13 cellular contexts compared by ENCODE assay signal in genomic region chr2:75003276-75003675, GRCh38. TPM values are rescaled to one million over a fixed set of nuclear protein-coding genes. Genes with fewer than 3 reads are reported as not detected.
A peak's percentile ranks its signal among the peaks of the same experiment; 100 is the strongest.
DNase-seq lines count a peak whose midpoint lies in the region; ATAC-seq and TF ChIP-seq lines count a peak whose summit lies in the region.
"Had no signal": no experiment of that assay in that cellular context is flagged by ENCODE, and none has a peak within 500 bp of the region (broad histone marks: within the 10 kb centered on the region; RNA-seq: fewer than 3 reads in every experiment).

No MANE protein-coding gene starts in this region.

- no peak overlapping the region for H3K9ac ChIP-seq in liver (ENCODE audit: low read depth in 1 of 2, low read length in 2 of 2)

- H3K27ac ChIP-seq in liver (ENCODE audit: low read depth in 1 of 2, low read length in 2 of 2) (no peak overlapping the region), right cardiac atrium (ENCODE audit: low read length) (no peak overlapping the region), WERI-Rb-1 (no peak overlapping the region)
- H3K27ac ChIP-seq: C4-2B had no signal

- no peak overlapping the region for H3K4me3 Mint-ChIP-seq in WTC11
- H3K4me3 Mint-ChIP-seq: CD4-positive, alpha-beta memory T cell; IgD-negative memory B cell had no signal

- H3K27ac Mint-ChIP-seq in WTC11: no peak overlapping the region
- H3K27ac Mint-ChIP-seq: CD4-positive, alpha-beta memory T cell; IgD-negative memory B cell had no signal

- H3K9me3 ChIP-seq in liver (ENCODE audit: control insufficient read depth in 4 of 4, low read length in 3 of 4) (peaks cover 0 to 4% (median 3%) of the 10 kb centered on the region in 4 donors), right cardiac atrium (ENCODE audit: control insufficient read depth, low read length) (no peaks in the 10 kb centered on the region), WERI-Rb-1 (ENCODE audit: severe bottlenecking) (peaks cover 2% of the 10 kb centered on the region)
- H3K9me3 ChIP-seq: BE2C had no signal

- TF ChIP-seq CTCF in WTC11 (IDR thresholded peaks at IDR 0.05) (no peak), fibroblast of villous mesenchyme (IDR thresholded peaks at IDR 0.05; ENCODE audit: insufficient read depth, low read depth, low read length) (no peak), liver (IDR thresholded peaks at IDR 0.05; ENCODE audit: low read depth, low read length, missing input control) (no peak), WERI-Rb-1 (IDR thresholded peaks at IDR 0.05; ENCODE audit: low read depth, low read length) (no peak)

- CTCF ChIA-PET in WTC11 (lab: Charles Lee): no interaction called here

- peaks cover 6% of the 10 kb centered on the region for H3K36me3 Mint-ChIP-seq in WTC11

- peaks cover 0 to 4% (median 0%) of the 10 kb centered on the region in 4 donors for H3K4me1 ChIP-seq in liver (ENCODE audit: control insufficient read depth in 4 of 4, insufficient read depth in 4 of 4, low read length in 3 of 4)
- H3K4me1 ChIP-seq in right cardiac atrium (ENCODE audit: control insufficient read depth, insufficient read depth, low read length): no peaks in the 10 kb centered on the region
- H3K4me1 ChIP-seq: BE2C had no signal

- H3K9me3 Mint-ChIP-seq in WTC11: peaks cover 12% of the 10 kb centered on the region

- no peaks in the 10 kb centered on the region for H3K27me3 ChIP-seq in liver (ENCODE audit: control insufficient read depth in 4 of 4, insufficient read depth in 4 of 4, low read length in 3 of 4)
- H3K27me3 ChIP-seq in right cardiac atrium (ENCODE audit: control insufficient read depth, insufficient read depth): no peaks in the 10 kb centered on the region
- no peaks in the 10 kb centered on the region for H3K27me3 ChIP-seq in WERI-Rb-1 (ENCODE audit: insufficient read depth, low read depth, severe bottlenecking)
- H3K27me3 ChIP-seq: BE2C had no signal

- H3K4me3 ChIP-seq in fibroblast of villous mesenchyme (ENCODE audit: low read depth, low read length) (no peak overlapping the region), liver (ENCODE audit: low read depth in 1 of 3, low read length in 3 of 3) (no peak overlapping the region), right cardiac atrium (ENCODE audit: low read length) (no peak overlapping the region), WERI-Rb-1 (ENCODE audit: low read depth, low read length) (no peak overlapping the region)

- POLR2A ChIA-PET in WTC11 (lab: Charles Lee): no interaction called here

- H3K27me3 Mint-ChIP-seq in WTC11 (ENCODE audit: low read depth): no peaks in the 10 kb centered on the region
- H3K27me3 Mint-ChIP-seq: CD4-positive, alpha-beta memory T cell; IgD-negative memory B cell had no signal

- DNase-seq in NCI-H226 (peak; percentile 82), WTC11 (ENCODE audit: low spot score) (no peak), fibroblast of villous mesenchyme (ENCODE audit: low read depth) (peak; percentile 88), NCI-H2196 (lab: John Stamatoyannopoulos, UW; ENCODE audit: unreplicated experiment) (no peak), right cardiac atrium (no peak), WERI-Rb-1 (no peak)
- no peak for DNase-seq in activated CD4-positive, alpha-beta T cell treated with anti-CD3 and anti-CD28 coated beads, Interleukin-2, amount 50 U/mL, for 48 hours
- DNase-seq: BE2C; CD4-positive, alpha-beta memory T cell; DMS79 had no signal

- intact Hi-C loops in right cardiac atrium (cut with DNase I): no loop called here

- WGBS in liver: 34% methylated on average over 2 of the region's 2 CpGs
- 52% methylated on average over 2 of the region's 2 CpGs for WGBS in right cardiac atrium

- TF ChIP-seq RAD21 in liver (IDR thresholded peaks at IDR 0.05): no peak

- H3K4me1 Mint-ChIP-seq in WTC11: no peaks in the 10 kb centered on the region
- H3K4me1 Mint-ChIP-seq: CD4-positive, alpha-beta memory T cell; IgD-negative memory B cell had no signal

- H3K36me3 ChIP-seq in liver (ENCODE audit: control insufficient read depth in 4 of 4, insufficient read depth in 3 of 4, low read depth in 1 of 4, low read length in 3 of 4): no peaks in the 10 kb centered on the region
- H3K36me3 ChIP-seq in WERI-Rb-1: no peaks in the 10 kb centered on the region
- H3K36me3 ChIP-seq: BE2C had no signal

- ATAC-seq in WTC11 (no peak), right cardiac atrium (no peak)

TF ChIP-seq in WTC11, 78 proteins besides CTCF, POLR2A, EP300 and RAD21:
- TF ChIP-seq CREB1 (CRISPR knock-in tag; IDR thresholded peaks at IDR 0.05): no peak
- TF ChIP-seq GABPB1 (CRISPR knock-in tag; IDR thresholded peaks at IDR 0.05): peak; percentile 20; the same call in 1 of the 2 replicates
- TF ChIP-seq, protein P1, sequence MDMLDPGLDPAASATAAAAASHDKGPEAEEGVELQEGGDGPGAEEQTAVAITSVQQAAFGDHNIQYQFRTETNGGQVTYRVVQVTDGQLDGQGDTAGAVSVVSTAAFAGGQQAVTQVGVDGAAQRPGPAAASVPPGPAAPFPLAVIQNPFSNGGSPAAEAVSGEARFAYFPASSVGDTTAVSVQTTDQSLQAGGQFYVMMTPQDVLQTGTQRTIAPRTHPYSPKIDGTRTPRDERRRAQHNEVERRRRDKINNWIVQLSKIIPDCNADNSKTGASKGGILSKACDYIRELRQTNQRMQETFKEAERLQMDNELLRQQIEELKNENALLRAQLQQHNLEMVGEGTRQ (CRISPR knock-in tag; IDR thresholded peaks at IDR 0.05): no peak
- no peak for TF ChIP-seq IRF2 (CRISPR knock-in tag; IDR thresholded peaks at IDR 0.05; ENCODE audit: borderline replicate concordance, low read depth)

TF ChIP-seq in liver, 16 proteins besides CTCF, POLR2A, EP300 and RAD21:
- peak; percentile 35 to 46 for TF ChIP-seq RXRA (IDR thresholded peaks at IDR 0.05)
- TF ChIP-seq NR2F2 (IDR thresholded peaks at IDR 0.05): no peak
- TF ChIP-seq JUND (IDR thresholded peaks at IDR 0.05): no peak
- no peak for TF ChIP-seq FOXA1 (IDR thresholded peaks at IDR 0.05)
- no peak for TF ChIP-seq GABPA (IDR thresholded peaks at IDR 0.05 in 1 of 2, conservative IDR thresholded peaks at IDR 0.05 in 1 of 2)
- peak; percentile 69 to 83 for TF ChIP-seq HNF4A (conservative IDR thresholded peaks at IDR 0.05)

RNA-seq across cellular contexts. Expression of gene POLE4, which starts 44.8 kb away (rescaled TPM):
- 31.5 to 36.4 TPM (median 35.2 TPM) in 3 replicates for total RNA-seq in WTC11 (2021)
- 20.7 and 23.5 TPM in 2 replicates for total RNA-seq in fibroblast of villous mesenchyme
- 10 to 100 TPM in 1 of 2 donors, 1 to 10 TPM in 1; 6.5 to 13.6 TPM for total RNA-seq in liver
- 100 to 1,000 TPM in 1 of 2 donors, 10 to 100 TPM in 1; 34.2 to 115 TPM for polyA plus RNA-seq in liver
- 10 to 100 TPM; 31.5 to 42.6 (median 37.2) TPM for total RNA-seq in right cardiac atrium
- polyA plus RNA-seq in right cardiac atrium: 30.7 TPM

Comparison
In these comparisons a context has a peak if more than half of its experiments do, and no peak if none do; other contexts are left out.
1. DNase-seq: peak in NCI-H226 (single experiment) and fibroblast of villous mesenchyme (single experiment); none in WTC11 (single experiment), NCI-H2196 (single experiment), activated CD4-positive, alpha-beta T cell treated with anti-CD3 and anti-CD28 coated beads, Interleukin-2, amount 50 U/mL, for 48 hours (0 of 2), right cardiac atrium (0 of 3) and WERI-Rb-1 (single experiment).